Comparison of ENCODE assay signal across 12 cellular contexts in the genomic region with DNA sequence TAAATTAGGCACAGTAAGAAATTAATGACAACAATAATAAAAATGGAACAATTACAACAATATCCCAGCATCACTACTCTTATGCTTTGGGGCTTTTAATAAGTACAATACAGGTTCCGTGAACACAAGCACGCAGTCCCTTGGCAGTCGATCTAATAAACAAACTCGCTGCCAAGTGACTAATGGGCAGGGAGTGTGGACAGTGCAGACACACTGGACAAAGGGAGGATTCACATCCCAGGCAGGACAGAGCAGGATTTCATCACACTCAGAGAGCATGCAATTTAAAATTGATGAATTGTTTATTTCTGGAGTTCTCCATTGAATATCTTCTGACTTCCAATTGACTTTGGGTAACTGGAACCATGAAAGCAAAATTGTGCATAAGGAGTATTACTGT.
A peak's percentile ranks its signal among the peaks of the same experiment; 100 is the strongest.
DNase-seq lines count a peak whose midpoint lies in the region; ATAC-seq and TF ChIP-seq lines count a peak whose summit lies in the region.
"Had no signal": no experiment of that assay in that cellular context is flagged by ENCODE, and none has a peak within 500 bp of the region (broad histone marks: within the 10 kb centered on the region; RNA-seq: fewer than 3 reads in every experiment).

No MANE protein-coding gene starts in this region.

- no peak overlapping the region for H3K27ac ChIP-seq in RWPE1
- H3K27ac ChIP-seq: esophagus muscularis mucosa had no signal

- H3K4me3 Mint-ChIP-seq in activated T-helper 17 cell treated with anti-CD3 and anti-CD28 coated beads, Interleukin-2, amount 50 U/mL, for 72 hours = no peak overlapping the region

- H3K4me1 Mint-ChIP-seq in activated T-helper 17 cell treated with anti-CD3 and anti-CD28 coated beads, Interleukin-2, amount 50 U/mL, for 72 hours = no peaks in the 10 kb centered on the region

- ATAC-seq in HG02973 (IDR thresholded peaks at IDR 0.05; ENCODE audit: unreplicated experiment) (no peak), GM21717 (IDR thresholded peaks at IDR 0.05; ENCODE audit: unreplicated experiment) (no peak)
- ATAC-seq in activated T-helper 17 cell treated with anti-CD3 and anti-CD28 coated beads, Interleukin-2, amount 50 U/mL, for 72 hours (replicated peaks) = no peak

- CTCF ChIA-PET in RWPE1 (lab: Yijun Ruan, JAX) = no interaction called here

- H3K9me3 Mint-ChIP-seq in activated T-helper 17 cell treated with anti-CD3 and anti-CD28 coated beads, Interleukin-2, amount 50 U/mL, for 72 hours = no peaks in the 10 kb centered on the region

- no peaks in the 10 kb centered on the region for H3K36me3 Mint-ChIP-seq in activated T-helper 17 cell treated with anti-CD3 and anti-CD28 coated beads, Interleukin-2, amount 50 U/mL, for 72 hours (ENCODE audit: low read depth)

- POLR2A ChIA-PET in RWPE1 (lab: Yijun Ruan, JAX; ENCODE audit: low non-redundant PET) = no interaction called here

- TF ChIP-seq CTCF in RWPE1 (conservative IDR thresholded peaks at IDR 0.05; ENCODE audit: low read depth) = no peak

- H3K27me3 Mint-ChIP-seq in activated T-helper 17 cell treated with anti-CD3 and anti-CD28 coated beads, Interleukin-2, amount 50 U/mL, for 72 hours = peaks cover 3% of the 10 kb centered on the region

- no peak overlapping the region for H3K27ac Mint-ChIP-seq in activated T-helper 17 cell treated with anti-CD3 and anti-CD28 coated beads, Interleukin-2, amount 50 U/mL, for 72 hours

- DNase-seq in C1 segment of cervical spinal cord (lab: John Stamatoyannopoulos, UW) (peak in 12 of 14 donors; percentile 7 to 75 (median 58)), RWPE1 (ENCODE audit: low spot score) (peak; percentile 13), fibroblast of peridontal ligament (ENCODE audit: extremely low read depth) (peak; percentile 38), occipital lobe (lab: John Stamatoyannopoulos, UW) (peak; percentile 64), Kasumi-1 (lab: John Stamatoyannopoulos, UW) (no peak)
- DNase-seq: activated naive CD4-positive, alpha-beta T cell treated with Interleukin-2 at 50 U/mL for 16 hours; Calu3; NCI-H526 treated with DMSO at 0.1 percent for 48 hours had no signal

Comparison
In these comparisons a context has a peak if more than half of its experiments do, and no peak if none do; other contexts are left out.
1. DNase-seq: peak in C1 segment of cervical spinal cord (12 of 14), RWPE1 (single experiment), fibroblast of peridontal ligament (single experiment) and occipital lobe (single experiment); none in Kasumi-1 (0 of 2).